1 cellular context compared by ENCODE assay signal in genomic region chrX:154002215-154002719, GRCh38.
TF ChIP-seq lines count a peak whose summit lies in the region.

No MANE protein-coding gene starts in this region.

TF ChIP-seq in K562, 482 proteins besides CTCF, POLR2A, EP300 and RAD21 (continued from another document and continues in another):
- TF ChIP-seq, protein P1, sequence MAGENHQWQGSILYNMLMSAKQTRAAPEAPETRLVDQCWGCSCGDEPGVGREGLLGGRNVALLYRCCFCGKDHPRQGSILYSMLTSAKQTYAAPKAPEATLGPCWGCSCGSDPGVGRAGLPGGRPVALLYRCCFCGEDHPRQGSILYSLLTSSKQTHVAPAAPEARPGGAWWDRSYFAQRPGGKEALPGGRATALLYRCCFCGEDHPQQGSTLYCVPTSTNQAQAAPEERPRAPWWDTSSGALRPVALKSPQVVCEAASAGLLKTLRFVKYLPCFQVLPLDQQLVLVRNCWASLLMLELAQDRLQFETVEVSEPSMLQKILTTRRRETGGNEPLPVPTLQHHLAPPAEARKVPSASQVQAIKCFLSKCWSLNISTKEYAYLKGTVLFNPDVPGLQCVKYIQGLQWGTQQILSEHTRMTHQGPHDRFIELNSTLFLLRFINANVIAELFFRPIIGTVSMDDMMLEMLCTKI (IDR thresholded peaks at IDR 0.05; ENCODE audit: partially characterized antibody): no peak
- TF ChIP-seq ZNF436 (CRISPR knock-in tag; IDR thresholded peaks at IDR 0.05) (no peak), CREB3 (tag; conservative IDR thresholded peaks at IDR 0.05; ENCODE audit: low read depth) (peak; percentile 99), TRIM24 (IDR thresholded peaks at IDR 0.05) (0 out of 4 replicates have a peak, but pooled peaks of 1 of the 2 experiments have one; percentile 9), KLF10 (CRISPR knock-in tag; IDR thresholded peaks at IDR 0.05) (0 out of 2 replicates have a peak, but pooled peaks have one; percentile 28), RBM17 (IDR thresholded peaks at IDR 0.05; ENCODE audit: borderline replicate concordance, low read depth, low read length) (no peak), MBD1 (CRISPR knock-in tag; IDR thresholded peaks at IDR 0.05) (no peak), ZNF830 (CRISPR knock-in tag; IDR thresholded peaks at IDR 0.05) (no peak), KDM2B (CRISPR knock-in tag; IDR thresholded peaks at IDR 0.05) (no peak), SAP30 (IDR thresholded peaks at IDR 0.05; ENCODE audit: borderline replicate concordance, insufficient read depth, low read depth, low read length, poor library complexity, severe bottlenecking) (no peak), ZBTB1 (CRISPR knock-in tag; IDR thresholded peaks at IDR 0.05; ENCODE audit: borderline replicate concordance, low read depth) (no peak), ASH1L (IDR thresholded peaks at IDR 0.05; ENCODE audit: borderline replicate concordance, low read depth, partially characterized antibody) (no peak), ZNF551 (CRISPR knock-in tag; IDR thresholded peaks at IDR 0.05) (no peak), U2AF1 (optimal IDR thresholded peaks at IDR 0.05; ENCODE audit: low read depth, low read length) (no peak), BRF1 (IDR thresholded peaks at IDR 0.05; ENCODE audit: borderline replicate concordance, extremely low read depth, insufficient read length) (no peak), PTRF (tag; IDR thresholded peaks at IDR 0.05) (peak; percentile 90), HLTF (IDR thresholded peaks at IDR 0.05) (no peak), SNIP1 (IDR thresholded peaks at IDR 0.05; ENCODE audit: low read depth) (no peak), KDM4B (IDR thresholded peaks at IDR 0.05; ENCODE audit: borderline replicate concordance in 2 of 2, low read depth in 1 of 2) (no peak), POLR2H (tag; IDR thresholded peaks at IDR 0.05; ENCODE audit: low read depth) (no peak), CTBP1 (IDR thresholded peaks at IDR 0.05; ENCODE audit: borderline replicate concordance) (no peak), SUPT5H (IDR thresholded peaks at IDR 0.05) (0 out of 2 replicates have a peak, but pooled peaks have one; percentile 40), CREM (IDR thresholded peaks at IDR 0.05; ENCODE audit: low read depth) (no peak), HSF4 (CRISPR knock-in tag; IDR thresholded peaks at IDR 0.05; ENCODE audit: borderline replicate concordance) (peak; percentile 85), DPF2 (IDR thresholded peaks at IDR 0.05) (0 out of 2 replicates have a peak, but pooled peaks have one; percentile 62), MCM2 (IDR thresholded peaks at IDR 0.05; ENCODE audit: low read depth) (no peak), ILF3 (IDR thresholded peaks at IDR 0.05; ENCODE audit: borderline replicate concordance) (no peak), ZNF282 (CRISPR knock-in tag; IDR thresholded peaks at IDR 0.05) (no peak), VEZF1 (CRISPR knock-in tag; IDR thresholded peaks at IDR 0.05) (peak; percentile 79), NR2F6 (CRISPR knock-in tag; IDR thresholded peaks at IDR 0.05) (no peak)
- TF ChIP-seq, protein P2, sequence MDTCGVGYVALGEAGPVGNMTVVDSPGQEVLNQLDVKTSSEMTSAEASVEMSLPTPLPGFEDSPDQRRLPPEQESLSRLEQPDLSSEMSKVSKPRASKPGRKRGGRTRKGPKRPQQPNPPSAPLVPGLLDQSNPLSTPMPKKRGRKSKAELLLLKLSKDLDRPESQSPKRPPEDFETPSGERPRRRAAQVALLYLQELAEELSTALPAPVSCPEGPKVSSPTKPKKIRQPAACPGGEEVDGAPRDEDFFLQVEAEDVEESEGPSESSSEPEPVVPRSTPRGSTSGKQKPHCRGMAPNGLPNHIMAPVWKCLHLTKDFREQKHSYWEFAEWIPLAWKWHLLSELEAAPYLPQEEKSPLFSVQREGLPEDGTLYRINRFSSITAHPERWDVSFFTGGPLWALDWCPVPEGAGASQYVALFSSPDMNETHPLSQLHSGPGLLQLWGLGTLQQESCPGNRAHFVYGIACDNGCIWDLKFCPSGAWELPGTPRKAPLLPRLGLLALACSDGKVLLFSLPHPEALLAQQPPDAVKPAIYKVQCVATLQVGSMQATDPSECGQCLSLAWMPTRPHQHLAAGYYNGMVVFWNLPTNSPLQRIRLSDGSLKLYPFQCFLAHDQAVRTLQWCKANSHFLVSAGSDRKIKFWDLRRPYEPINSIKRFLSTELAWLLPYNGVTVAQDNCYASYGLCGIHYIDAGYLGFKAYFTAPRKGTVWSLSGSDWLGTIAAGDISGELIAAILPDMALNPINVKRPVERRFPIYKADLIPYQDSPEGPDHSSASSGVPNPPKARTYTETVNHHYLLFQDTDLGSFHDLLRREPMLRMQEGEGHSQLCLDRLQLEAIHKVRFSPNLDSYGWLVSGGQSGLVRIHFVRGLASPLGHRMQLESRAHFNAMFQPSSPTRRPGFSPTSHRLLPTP (IDR thresholded peaks at IDR 0.05; ENCODE audit: borderline replicate concordance, extremely low read depth, insufficient read length): no peak
- TF ChIP-seq, protein P3, sequence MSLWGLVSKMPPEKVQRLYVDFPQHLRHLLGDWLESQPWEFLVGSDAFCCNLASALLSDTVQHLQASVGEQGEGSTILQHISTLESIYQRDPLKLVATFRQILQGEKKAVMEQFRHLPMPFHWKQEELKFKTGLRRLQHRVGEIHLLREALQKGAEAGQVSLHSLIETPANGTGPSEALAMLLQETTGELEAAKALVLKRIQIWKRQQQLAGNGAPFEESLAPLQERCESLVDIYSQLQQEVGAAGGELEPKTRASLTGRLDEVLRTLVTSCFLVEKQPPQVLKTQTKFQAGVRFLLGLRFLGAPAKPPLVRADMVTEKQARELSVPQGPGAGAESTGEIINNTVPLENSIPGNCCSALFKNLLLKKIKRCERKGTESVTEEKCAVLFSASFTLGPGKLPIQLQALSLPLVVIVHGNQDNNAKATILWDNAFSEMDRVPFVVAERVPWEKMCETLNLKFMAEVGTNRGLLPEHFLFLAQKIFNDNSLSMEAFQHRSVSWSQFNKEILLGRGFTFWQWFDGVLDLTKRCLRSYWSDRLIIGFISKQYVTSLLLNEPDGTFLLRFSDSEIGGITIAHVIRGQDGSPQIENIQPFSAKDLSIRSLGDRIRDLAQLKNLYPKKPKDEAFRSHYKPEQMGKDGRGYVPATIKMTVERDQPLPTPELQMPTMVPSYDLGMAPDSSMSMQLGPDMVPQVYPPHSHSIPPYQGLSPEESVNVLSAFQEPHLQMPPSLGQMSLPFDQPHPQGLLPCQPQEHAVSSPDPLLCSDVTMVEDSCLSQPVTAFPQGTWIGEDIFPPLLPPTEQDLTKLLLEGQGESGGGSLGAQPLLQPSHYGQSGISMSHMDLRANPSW (CRISPR knock-in tag; IDR thresholded peaks at IDR 0.05): no peak
- TF ChIP-seq, protein P4, sequence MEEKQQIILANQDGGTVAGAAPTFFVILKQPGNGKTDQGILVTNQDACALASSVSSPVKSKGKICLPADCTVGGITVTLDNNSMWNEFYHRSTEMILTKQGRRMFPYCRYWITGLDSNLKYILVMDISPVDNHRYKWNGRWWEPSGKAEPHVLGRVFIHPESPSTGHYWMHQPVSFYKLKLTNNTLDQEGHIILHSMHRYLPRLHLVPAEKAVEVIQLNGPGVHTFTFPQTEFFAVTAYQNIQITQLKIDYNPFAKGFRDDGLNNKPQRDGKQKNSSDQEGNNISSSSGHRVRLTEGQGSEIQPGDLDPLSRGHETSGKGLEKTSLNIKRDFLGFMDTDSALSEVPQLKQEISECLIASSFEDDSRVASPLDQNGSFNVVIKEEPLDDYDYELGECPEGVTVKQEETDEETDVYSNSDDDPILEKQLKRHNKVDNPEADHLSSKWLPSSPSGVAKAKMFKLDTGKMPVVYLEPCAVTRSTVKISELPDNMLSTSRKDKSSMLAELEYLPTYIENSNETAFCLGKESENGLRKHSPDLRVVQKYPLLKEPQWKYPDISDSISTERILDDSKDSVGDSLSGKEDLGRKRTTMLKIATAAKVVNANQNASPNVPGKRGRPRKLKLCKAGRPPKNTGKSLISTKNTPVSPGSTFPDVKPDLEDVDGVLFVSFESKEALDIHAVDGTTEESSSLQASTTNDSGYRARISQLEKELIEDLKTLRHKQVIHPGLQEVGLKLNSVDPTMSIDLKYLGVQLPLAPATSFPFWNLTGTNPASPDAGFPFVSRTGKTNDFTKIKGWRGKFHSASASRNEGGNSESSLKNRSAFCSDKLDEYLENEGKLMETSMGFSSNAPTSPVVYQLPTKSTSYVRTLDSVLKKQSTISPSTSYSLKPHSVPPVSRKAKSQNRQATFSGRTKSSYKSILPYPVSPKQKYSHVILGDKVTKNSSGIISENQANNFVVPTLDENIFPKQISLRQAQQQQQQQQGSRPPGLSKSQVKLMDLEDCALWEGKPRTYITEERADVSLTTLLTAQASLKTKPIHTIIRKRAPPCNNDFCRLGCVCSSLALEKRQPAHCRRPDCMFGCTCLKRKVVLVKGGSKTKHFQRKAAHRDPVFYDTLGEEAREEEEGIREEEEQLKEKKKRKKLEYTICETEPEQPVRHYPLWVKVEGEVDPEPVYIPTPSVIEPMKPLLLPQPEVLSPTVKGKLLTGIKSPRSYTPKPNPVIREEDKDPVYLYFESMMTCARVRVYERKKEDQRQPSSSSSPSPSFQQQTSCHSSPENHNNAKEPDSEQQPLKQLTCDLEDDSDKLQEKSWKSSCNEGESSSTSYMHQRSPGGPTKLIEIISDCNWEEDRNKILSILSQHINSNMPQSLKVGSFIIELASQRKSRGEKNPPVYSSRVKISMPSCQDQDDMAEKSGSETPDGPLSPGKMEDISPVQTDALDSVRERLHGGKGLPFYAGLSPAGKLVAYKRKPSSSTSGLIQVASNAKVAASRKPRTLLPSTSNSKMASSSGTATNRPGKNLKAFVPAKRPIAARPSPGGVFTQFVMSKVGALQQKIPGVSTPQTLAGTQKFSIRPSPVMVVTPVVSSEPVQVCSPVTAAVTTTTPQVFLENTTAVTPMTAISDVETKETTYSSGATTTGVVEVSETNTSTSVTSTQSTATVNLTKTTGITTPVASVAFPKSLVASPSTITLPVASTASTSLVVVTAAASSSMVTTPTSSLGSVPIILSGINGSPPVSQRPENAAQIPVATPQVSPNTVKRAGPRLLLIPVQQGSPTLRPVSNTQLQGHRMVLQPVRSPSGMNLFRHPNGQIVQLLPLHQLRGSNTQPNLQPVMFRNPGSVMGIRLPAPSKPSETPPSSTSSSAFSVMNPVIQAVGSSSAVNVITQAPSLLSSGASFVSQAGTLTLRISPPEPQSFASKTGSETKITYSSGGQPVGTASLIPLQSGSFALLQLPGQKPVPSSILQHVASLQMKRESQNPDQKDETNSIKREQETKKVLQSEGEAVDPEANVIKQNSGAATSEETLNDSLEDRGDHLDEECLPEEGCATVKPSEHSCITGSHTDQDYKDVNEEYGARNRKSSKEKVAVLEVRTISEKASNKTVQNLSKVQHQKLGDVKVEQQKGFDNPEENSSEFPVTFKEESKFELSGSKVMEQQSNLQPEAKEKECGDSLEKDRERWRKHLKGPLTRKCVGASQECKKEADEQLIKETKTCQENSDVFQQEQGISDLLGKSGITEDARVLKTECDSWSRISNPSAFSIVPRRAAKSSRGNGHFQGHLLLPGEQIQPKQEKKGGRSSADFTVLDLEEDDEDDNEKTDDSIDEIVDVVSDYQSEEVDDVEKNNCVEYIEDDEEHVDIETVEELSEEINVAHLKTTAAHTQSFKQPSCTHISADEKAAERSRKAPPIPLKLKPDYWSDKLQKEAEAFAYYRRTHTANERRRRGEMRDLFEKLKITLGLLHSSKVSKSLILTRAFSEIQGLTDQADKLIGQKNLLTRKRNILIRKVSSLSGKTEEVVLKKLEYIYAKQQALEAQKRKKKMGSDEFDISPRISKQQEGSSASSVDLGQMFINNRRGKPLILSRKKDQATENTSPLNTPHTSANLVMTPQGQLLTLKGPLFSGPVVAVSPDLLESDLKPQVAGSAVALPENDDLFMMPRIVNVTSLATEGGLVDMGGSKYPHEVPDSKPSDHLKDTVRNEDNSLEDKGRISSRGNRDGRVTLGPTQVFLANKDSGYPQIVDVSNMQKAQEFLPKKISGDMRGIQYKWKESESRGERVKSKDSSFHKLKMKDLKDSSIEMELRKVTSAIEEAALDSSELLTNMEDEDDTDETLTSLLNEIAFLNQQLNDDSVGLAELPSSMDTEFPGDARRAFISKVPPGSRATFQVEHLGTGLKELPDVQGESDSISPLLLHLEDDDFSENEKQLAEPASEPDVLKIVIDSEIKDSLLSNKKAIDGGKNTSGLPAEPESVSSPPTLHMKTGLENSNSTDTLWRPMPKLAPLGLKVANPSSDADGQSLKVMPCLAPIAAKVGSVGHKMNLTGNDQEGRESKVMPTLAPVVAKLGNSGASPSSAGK (IDR thresholded peaks at IDR 0.05): no peak
- TF ChIP-seq, protein P5, sequence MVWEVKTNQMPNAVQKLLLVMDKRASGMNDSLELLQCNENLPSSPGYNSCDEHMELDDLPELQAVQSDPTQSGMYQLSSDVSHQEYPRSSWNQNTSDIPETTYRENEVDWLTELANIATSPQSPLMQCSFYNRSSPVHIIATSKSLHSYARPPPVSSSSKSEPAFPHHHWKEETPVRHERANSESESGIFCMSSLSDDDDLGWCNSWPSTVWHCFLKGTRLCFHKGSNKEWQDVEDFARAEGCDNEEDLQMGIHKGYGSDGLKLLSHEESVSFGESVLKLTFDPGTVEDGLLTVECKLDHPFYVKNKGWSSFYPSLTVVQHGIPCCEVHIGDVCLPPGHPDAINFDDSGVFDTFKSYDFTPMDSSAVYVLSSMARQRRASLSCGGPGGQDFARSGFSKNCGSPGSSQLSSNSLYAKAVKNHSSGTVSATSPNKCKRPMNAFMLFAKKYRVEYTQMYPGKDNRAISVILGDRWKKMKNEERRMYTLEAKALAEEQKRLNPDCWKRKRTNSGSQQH (CRISPR knock-in tag; IDR thresholded peaks at IDR 0.05): peak; percentile 80; the same call in 1 of the 2 replicates
